ENCODE assay signal across 19 cellular contexts in the genomic region with DNA sequence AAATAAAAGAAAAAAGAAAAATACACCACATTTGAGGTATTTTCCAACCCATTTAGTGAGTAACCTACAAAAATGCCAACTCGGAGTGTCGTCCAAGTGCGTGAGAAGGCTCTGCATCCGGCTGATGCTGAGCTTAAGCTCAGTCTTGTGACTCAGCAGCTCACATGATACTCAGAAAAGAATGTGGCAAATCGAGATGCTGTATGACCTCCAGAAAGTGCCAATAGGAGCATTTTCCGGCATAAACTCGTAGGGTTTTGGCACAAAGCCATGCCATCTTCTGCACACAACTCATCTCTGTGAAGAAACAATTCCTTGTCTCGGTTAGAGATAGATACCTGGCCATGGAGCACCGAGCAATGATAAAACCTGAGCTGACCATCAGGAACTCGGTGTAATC. TPM values are rescaled to one million over a fixed set of nuclear protein-coding genes. Genes with fewer than 3 reads are reported as not detected.
DNase-seq lines count a peak whose midpoint lies in the region; ATAC-seq and TF ChIP-seq lines count a peak whose summit lies in the region.
"Had no signal": no experiment of that assay in that cellular context is flagged by ENCODE, and none has a peak within 500 bp of the region (broad histone marks: within the 10 kb centered on the region; RNA-seq: fewer than 3 reads in every experiment).

No MANE protein-coding gene starts in this region.

- no peak overlapping the region for H4K5ac ChIP-seq in mesendoderm (ENCODE audit: low read length)

- TF ChIP-seq POLR2A in erythroblast (IDR thresholded peaks at IDR 0.05; ENCODE audit: low read length) = no peak

- H3K79me1 ChIP-seq in mesendoderm (ENCODE audit: low read length) = no peaks in the 10 kb centered on the region

- H2AK5ac ChIP-seq in mesendoderm (ENCODE audit: low read length) = no peak overlapping the region

- no peak overlapping the region for H3K18ac ChIP-seq in mesendoderm (ENCODE audit: low read length)

- H3K4me3 ChIP-seq in brain microvascular endothelial cell (ENCODE audit: low read depth, low read length) (no peak overlapping the region), mesendoderm (ENCODE audit: low read length) (no peak overlapping the region)
- H3K4me3 ChIP-seq: gastrocnemius medialis, mucosa of descending colon had no signal

- no peak for TF ChIP-seq CTCF in brain microvascular endothelial cell (IDR thresholded peaks at IDR 0.05; ENCODE audit: low read depth, low read length, missing control alignments)

- no peak overlapping the region for H3K23ac ChIP-seq in mesendoderm (ENCODE audit: low read length)

- H3K9ac ChIP-seq in mesendoderm (ENCODE audit: low read length) = no peak overlapping the region

- H3K4ac ChIP-seq in mesendoderm (ENCODE audit: low read depth, low read length) = no peak overlapping the region

- H3K27ac ChIP-seq in brain microvascular endothelial cell (no peak overlapping the region), mesendoderm (ENCODE audit: low read depth, low read length) (no peak overlapping the region)

- H2BK5ac ChIP-seq in mesendoderm (ENCODE audit: low read length) = no peak overlapping the region

- no peaks in the 10 kb centered on the region for H3K27me3 ChIP-seq in brain microvascular endothelial cell (replicated peaks)
- H3K27me3 ChIP-seq in mesendoderm (ENCODE audit: insufficient read depth, low read length, poor library complexity) = no peaks in the 10 kb centered on the region
- H3K27me3 ChIP-seq: BE2C, gastrocnemius medialis had no signal

- DNase-seq in EH (ENCODE audit: low read depth) = peak; percentile 45
- peak; percentile 40 for DNase-seq in NCI-H2196 treated with DMSO at 0.1 percent for 48 hours (lab: John Stamatoyannopoulos, UW; ENCODE audit: unreplicated experiment)
- DNase-seq in brain microvascular endothelial cell = peak; percentile 73
- peak; percentile 14 for DNase-seq in mesendoderm
- DNase-seq in erythroblast (lab: John Stamatoyannopoulos, UW) = no peak
- DNase-seq in stimulated activated naive CD4-positive, alpha-beta T cell (lab: John Stamatoyannopoulos, UW) = no peak
- DNase-seq in effector CD4-positive, alpha-beta T cell = no peak
- DNase-seq: activated CD4-positive, alpha-beta T cell treated with anti-CD3 and anti-CD28 coated beads, Interleukin-2, amount 10 ng/mL, durations not matched to agents 7 days and 5 days; activated naive CD8-positive, alpha-beta T cell treated with anti-CD3 and anti-CD28 coated beads, Interleukin-2, amount 50 U/mL, for 24 hours; activated T-cell treated with anti-CD3 and anti-CD28 coated beads, Interleukin-2, amount 50 U/mL, for 72 hours; BE2C; DMS153; gastrocnemius medialis; mucosa of descending colon; NCI-H2081; NCI-H748 treated with DMSO at 0.1 percent for 48 hours; T-helper 9 cell had no signal

- no peaks in the 10 kb centered on the region for H3K4me1 ChIP-seq in mesendoderm (ENCODE audit: control insufficient read depth, low read depth, low read length)

- H2BK15ac ChIP-seq in mesendoderm (replicated peaks; ENCODE audit: low read depth) = no peak overlapping the region

- no peak for ATAC-seq in esophagus mucosa
- ATAC-seq: activated naive CD8-positive, alpha-beta T cell treated with anti-CD3 and anti-CD28 coated beads, Interleukin-2, amount 50 U/mL, for 24 hours; activated T-cell treated with anti-CD3 and anti-CD28 coated beads, Interleukin-2, amount 50 U/mL, for 72 hours; mucosa of descending colon; Right ventricle myocardium inferior had no signal

- H3K36me3 ChIP-seq in brain microvascular endothelial cell (replicated peaks) (peaks cover 16% of the 10 kb centered on the region), mesendoderm (ENCODE audit: control insufficient read depth, insufficient read depth, low read length) (no peaks in the 10 kb centered on the region)
- H3K36me3 ChIP-seq: BE2C had no signal

- H3K4me2 ChIP-seq in mesendoderm (ENCODE audit: low read length) = no peak overlapping the region

- H2BK120ac ChIP-seq in mesendoderm (ENCODE audit: low read depth, low read length) = no peak overlapping the region

- H4K8ac ChIP-seq in mesendoderm (ENCODE audit: low read depth, low read length) = no peak overlapping the region

- WGBS in mesendoderm (ENCODE audit: extremely low coverage, insufficient coverage, low lambda C conversion rate) = no CpG with 5 or more reads among the region's 10 CpGs

- in situ Hi-C loops in brain microvascular endothelial cell (cut with HindIII; ENCODE audit: low pct_ligation_motif_present, low sequenced_read_pairs) = no loop called here

- H3K79me2 ChIP-seq in mesendoderm (ENCODE audit: control insufficient read depth, insufficient read depth, low read length) = no peaks in the 10 kb centered on the region

- no peak overlapping the region for H3K56ac ChIP-seq in mesendoderm (ENCODE audit: low read length)

RNA-seq across cellular contexts. Expression of a gene that starts 58.5 kb away (rescaled TPM):
- 3.4 TPM for polyA plus RNA-seq in mesendoderm (2013, experiment 1 of 2)
- polyA plus RNA-seq in mesendoderm (2013, experiment 2 of 2) = 2.9 TPM
- 12.1 TPM for total RNA-seq in esophagus mucosa

Comparison
In these comparisons a context has a peak if more than half of its experiments do, and no peak if none do; other contexts are left out.
1. DNase-seq: peak in EH (single experiment), NCI-H2196 treated with DMSO at 0.1 percent for 48 hours (single experiment), brain microvascular endothelial cell (single experiment) and mesendoderm (single experiment); none in erythroblast (0 of 2), stimulated activated naive CD4-positive, alpha-beta T cell (0 of 6) and effector CD4-positive, alpha-beta T cell (single experiment).